16 cellular contexts compared by ENCODE assay signal in genomic region chr11:11414996-11415395, GRCh38.
"Had no signal": no experiment of that assay in that cellular context is flagged by ENCODE, and none has a peak within 500 bp of the region (broad histone marks: within the 10 kb centered on the region; RNA-seq: fewer than 3 reads in every experiment).

No MANE protein-coding gene starts in this region.

- H3K9me3 ChIP-seq: lower lobe of right lung, neutrophil, sigmoid colon, stomach had no signal

- ATAC-seq: activated CD4-positive, alpha-beta T cell treated with anti-CD3 and anti-CD28 coated beads for 36 hours; lower lobe of right lung; natural killer cell; stimulated activated effector memory CD8-positive, alpha-beta T cell treated with anti-CD3 and anti-CD28 coated beads, Interleukin-12 subunit alpha, Interleukin-12 subunit beta, amount 100 ng/mL, for 72 hours; WTC11 had no signal

- H3K36me3 ChIP-seq: lower lobe of right lung, neutrophil, sigmoid colon, stomach had no signal

- H3K27ac ChIP-seq: lower lobe of right lung, neutrophil, stomach had no signal

- H3K27me3 ChIP-seq: sigmoid colon had no signal

- H3K4me3 ChIP-seq: lower lobe of right lung, sigmoid colon, stomach had no signal

- DNase-seq: activated CD4-positive, alpha-beta T cell treated with anti-CD3 and anti-CD28 coated beads for 36 hours; activated CD4-positive, alpha-beta T cell treated with anti-CD3 and anti-CD28 coated beads, Interleukin-2, amount 50 U/mL, for 48 hours; activated naive CD4-positive, alpha-beta T cell; activated naive CD8-positive, alpha-beta T cell treated with anti-CD3 and anti-CD28 coated beads, Interleukin-2, amount 10 ng/mL, durations not matched to agents 7 days and 5 days; activated T-cell treated with anti-CD3 and anti-CD28 coated beads for 4 hours; central memory CD4-positive, alpha-beta T cell; effector CD4-positive, alpha-beta T cell; head of caudate nucleus; lower lobe of right lung; natural killer cell; sigmoid colon; stimulated activated CD4-positive, alpha-beta T cell treated with anti-CD3 and anti-CD28 coated beads, Interleukin-4, amount 100 ng/mL, for 24 hours; stomach had no signal
